In the genomic region with DNA sequence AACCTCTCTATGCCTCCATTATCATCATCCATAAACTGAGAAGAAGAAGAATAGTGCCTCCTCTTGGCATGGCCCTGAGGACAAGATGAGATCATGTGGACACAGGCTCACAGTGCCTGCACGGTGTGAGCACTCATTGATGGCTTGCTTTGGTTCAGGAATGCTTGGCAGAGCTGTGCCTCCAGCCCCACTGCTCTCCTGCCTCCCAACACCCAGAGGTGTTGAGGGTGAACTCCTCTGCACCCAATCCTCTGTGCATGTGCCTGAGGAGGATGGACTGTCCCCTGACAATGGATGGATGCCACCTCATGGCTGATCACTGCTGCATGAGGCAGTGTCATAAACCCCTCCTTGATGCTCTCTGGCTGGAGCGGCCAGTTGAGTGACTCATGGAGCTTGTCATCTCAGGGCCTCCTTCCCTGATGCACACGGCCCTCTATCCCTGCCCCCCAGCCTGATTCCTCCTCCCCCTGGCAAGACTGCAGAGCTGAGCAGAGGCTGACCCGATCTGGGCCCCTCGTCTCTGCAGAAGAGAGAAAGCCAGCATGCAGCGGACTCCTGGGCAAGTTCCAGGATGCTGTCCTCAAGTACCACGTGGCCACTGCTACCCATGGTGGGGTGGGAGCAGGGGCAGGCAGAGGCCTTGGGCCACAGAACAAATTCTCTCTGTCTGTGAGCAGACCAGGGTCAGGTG, we compare ENCODE assay signal across 8 cellular contexts.
A peak's percentile ranks its signal among the peaks of the same experiment; 100 is the strongest.
DNase-seq lines count a peak whose midpoint lies in the region; ATAC-seq and TF ChIP-seq lines count a peak whose summit lies in the region.

No MANE protein-coding gene starts in this region.

- in situ Hi-C loops in brain microvascular endothelial cell (cut with HindIII; ENCODE audit: low pct_ligation_motif_present, low sequenced_read_pairs): no loop called here

- no peaks in the 10 kb centered on the region for H3K9me3 Mint-ChIP-seq in mesothelial cell of epicardium

- WGBS in neuronal stem cell (ENCODE audit: extremely low coverage in 2 of 2, insufficient read length in 2 of 2, insufficient replicate concordance in 1 of 2), 2 donors: no CpG with 5 or more reads among the region's 7 CpGs

- H3K4me3 ChIP-seq in brain microvascular endothelial cell (ENCODE audit: low read depth, low read length) (no peak overlapping the region), neuronal stem cell (ENCODE audit: low read length in 2 of 2) (no peak overlapping the region)

- H3K4ac ChIP-seq in neuronal stem cell (ENCODE audit: low read length): no peak overlapping the region

- no peaks in the 10 kb centered on the region for H3K36me3 ChIP-seq in brain microvascular endothelial cell (replicated peaks)
- no peaks in the 10 kb centered on the region for H3K36me3 ChIP-seq in neuronal stem cell (replicated peaks in 1 of 2; ENCODE audit: control insufficient read depth in 2 of 2, insufficient read depth in 2 of 2, low read length in 2 of 2)

- H3K9ac ChIP-seq in neuronal stem cell (ENCODE audit: low read depth, low read length, poor library complexity): peak overlapping the region; percentile 34

- H3K27ac ChIP-seq in brain microvascular endothelial cell (peak overlapping the region; percentile 67), neuronal stem cell (replicated peaks; ENCODE audit: low read length) (no peak overlapping the region)

- peak overlapping the region; percentile 77 for H4K8ac ChIP-seq in neuronal stem cell (ENCODE audit: low read depth, low read length)

- H3K79me1 ChIP-seq in neuronal stem cell (ENCODE audit: low read depth, low read length): no peaks in the 10 kb centered on the region

- peak; percentile 12 for ATAC-seq in HG03103 (IDR thresholded peaks at IDR 0.05; ENCODE audit: low read depth, unreplicated experiment)
- ATAC-seq in sciatic nerve: no peak
- ATAC-seq in GM21515 (IDR thresholded peaks at IDR 0.05; ENCODE audit: unreplicated experiment): no peak
- ATAC-seq in GM21786 (IDR thresholded peaks at IDR 0.05; ENCODE audit: unreplicated experiment): no peak

- no peak overlapping the region for H4K91ac ChIP-seq in neuronal stem cell (ENCODE audit: low read depth, low read length, poor library complexity)

- no peak overlapping the region for H3K14ac ChIP-seq in neuronal stem cell (ENCODE audit: low read length)

- no peak overlapping the region for H3K27ac Mint-ChIP-seq in mesothelial cell of epicardium

- H2BK120ac ChIP-seq in neuronal stem cell (ENCODE audit: low read depth, low read length): peak overlapping the region; percentile 11

- H3K9me3 ChIP-seq in neuronal stem cell (replicated peaks in 1 of 2; ENCODE audit: control insufficient read depth in 2 of 2, insufficient read depth in 1 of 2, low read depth in 1 of 2, low read length in 2 of 2): no peaks in the 10 kb centered on the region

- H3K4me1 ChIP-seq in neuronal stem cell (ENCODE audit: control insufficient read depth in 2 of 2, insufficient read depth in 1 of 2, low read depth in 1 of 2, low read length in 2 of 2): peaks cover 3 to 14% of the 10 kb centered on the region in 2 donors

- TF ChIP-seq CTCF in brain microvascular endothelial cell (IDR thresholded peaks at IDR 0.05; ENCODE audit: low read depth, low read length, missing control alignments): no peak
- no peak for TF ChIP-seq CTCF in mesothelial cell of epicardium (IDR thresholded peaks at IDR 0.05; ENCODE audit: unreplicated experiment)

- no peaks in the 10 kb centered on the region for H3K27me3 ChIP-seq in brain microvascular endothelial cell (replicated peaks)
- no peaks in the 10 kb centered on the region for H3K27me3 ChIP-seq in neuronal stem cell (ENCODE audit: control insufficient read depth in 3 of 3, insufficient read depth in 3 of 3, low read depth in 1 of 3, low read length in 3 of 3)

- peak; percentile 98 for DNase-seq in EL
- DNase-seq in brain microvascular endothelial cell: peak; percentile 90
- no peak for DNase-seq in neuronal stem cell (ENCODE audit: low spot score)
- no peak for DNase-seq in sciatic nerve (ENCODE audit: low spot score)
- DNase-seq in mesothelial cell of epicardium (ENCODE audit: low spot score in 2 of 2, unreplicated experiment in 2 of 2): no peak

- H3K4me3 Mint-ChIP-seq in mesothelial cell of epicardium: no peak overlapping the region

- H3K18ac ChIP-seq in neuronal stem cell (ENCODE audit: low read length): peak overlapping the region; percentile 86

- no peaks in the 10 kb centered on the region for H3K27me3 Mint-ChIP-seq in mesothelial cell of epicardium (ENCODE audit: low read depth)

- H3K36me3 Mint-ChIP-seq in mesothelial cell of epicardium: no peaks in the 10 kb centered on the region

- peak overlapping the region; percentile 4 for H3K23ac ChIP-seq in neuronal stem cell (ENCODE audit: low read depth, low read length, poor library complexity)

- no peak overlapping the region for H3K4me2 ChIP-seq in neuronal stem cell (ENCODE audit: insufficient read depth, low read length, poor library complexity, severe bottlenecking)

- no peak overlapping the region for H2BK5ac ChIP-seq in neuronal stem cell (ENCODE audit: low read length)

- peak overlapping the region; percentile 52 for H2AK5ac ChIP-seq in neuronal stem cell (ENCODE audit: low read depth, low read length)

- H3K4me1 Mint-ChIP-seq in mesothelial cell of epicardium: peaks cover 46% of the 10 kb centered on the region

- H2BK15ac ChIP-seq in neuronal stem cell (ENCODE audit: low read length): peak overlapping the region; percentile 22

- H2BK12ac ChIP-seq in neuronal stem cell (ENCODE audit: low read length): peak overlapping the region; percentile 18

- no peak overlapping the region for H2AFZ ChIP-seq in neuronal stem cell (ENCODE audit: low read length)

- intact Hi-C loops in sciatic nerve (cut with DNase I): no loop called here

Comparison
In these comparisons a context has a peak if more than half of its experiments do, and no peak if none do; other contexts are left out.
1. DNase-seq: peak in EL (single experiment) and brain microvascular endothelial cell (single experiment); none in neuronal stem cell (single experiment), sciatic nerve (single experiment) and mesothelial cell of epicardium (0 of 2).